ENCODE assay signal across 7 cellular contexts in the genomic region with DNA sequence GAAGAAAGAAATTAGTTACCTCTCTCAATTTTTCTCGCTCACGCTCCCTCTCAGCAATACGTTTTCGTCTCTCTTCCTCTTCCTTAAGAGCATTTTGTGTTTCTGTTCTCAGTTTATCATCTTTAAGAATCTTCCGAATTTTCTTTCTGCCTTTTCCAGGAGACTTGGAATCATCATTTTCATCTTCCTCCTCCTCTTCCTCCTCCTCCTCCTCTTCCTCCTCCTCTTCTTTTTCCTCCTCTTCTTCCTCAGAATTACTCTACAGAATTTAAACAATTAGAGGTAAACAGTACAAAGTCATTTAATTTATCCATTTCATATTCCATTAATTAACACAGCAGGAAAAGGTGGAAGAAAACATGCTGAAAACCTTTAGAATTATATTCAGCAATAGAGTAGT.
"Had no signal": no experiment of that assay in that cellular context is flagged by ENCODE, and none has a peak within 500 bp of the region (broad histone marks: within the 10 kb centered on the region; RNA-seq: fewer than 3 reads in every experiment).

No MANE protein-coding gene starts in this region.

- H3K27ac ChIP-seq: GM23248 had no signal

- ATAC-seq: HCT116, K562 had no signal

- H3K4me1 ChIP-seq: HAP-1 had no signal

- H3K9me3 ChIP-seq: HAP-1 had no signal

- DNase-seq: GM23248, GOT3, H7, IMR-90 had no signal

- H3K4me3 ChIP-seq: GM23248, HAP-1, K562 had no signal
